In the genomic region with DNA sequence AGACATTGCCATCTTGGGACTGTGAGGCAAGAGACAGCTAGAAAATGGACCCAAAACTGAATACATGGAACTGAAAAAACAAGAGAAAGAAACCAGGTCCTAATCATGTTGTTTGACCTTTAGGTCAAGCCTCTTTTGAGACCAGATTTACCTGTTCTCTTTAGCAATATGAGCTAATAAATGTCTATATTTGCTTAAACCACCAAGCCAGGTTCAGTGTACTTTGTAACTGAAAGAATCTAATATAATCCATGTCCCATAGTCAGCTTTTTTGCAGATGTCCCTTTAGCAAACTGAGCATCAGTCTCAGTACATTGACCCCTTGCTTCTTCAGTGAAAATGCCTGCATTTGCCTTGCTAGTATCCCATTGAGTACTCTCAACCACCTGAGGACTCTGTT, we compare ENCODE assay signal across 17 cellular contexts.
DNase-seq lines count a peak whose midpoint lies in the region; ATAC-seq and TF ChIP-seq lines count a peak whose summit lies in the region.
"Had no signal": no experiment of that assay in that cellular context is flagged by ENCODE, and none has a peak within 500 bp of the region (broad histone marks: within the 10 kb centered on the region; RNA-seq: fewer than 3 reads in every experiment).

No MANE protein-coding gene starts in this region.

- H3K27ac ChIP-seq in right lobe of liver (no peak overlapping the region), tibial nerve (no peak overlapping the region)
- H3K27ac ChIP-seq: 22Rv1, A549, C4-2B, GM23248 had no signal

- peaks cover 0 to 8% (median 0%) of the 10 kb centered on the region in 4 donors for H3K4me1 ChIP-seq in right lobe of liver
- H3K4me1 ChIP-seq in tibial nerve: no peaks in the 10 kb centered on the region
- H3K4me1 ChIP-seq: A549, Caco-2, HAP-1 had no signal

- H3K27me3 ChIP-seq in right lobe of liver: no peaks in the 10 kb centered on the region
- H3K27me3 ChIP-seq in tibial nerve: no peaks in the 10 kb centered on the region

- H3K9me3 ChIP-seq in right lobe of liver (no peaks in the 10 kb centered on the region), tibial nerve (no peaks in the 10 kb centered on the region)
- H3K9me3 ChIP-seq: A549, Caco-2, HAP-1 had no signal

- peak; percentile 55 for DNase-seq in DMS53 (lab: John Stamatoyannopoulos, UW)
- no peak for DNase-seq in DMS53 treated with DMSO at 0.1 percent for 48 hours (lab: John Stamatoyannopoulos, UW; ENCODE audit: unreplicated experiment)
- peak; percentile 28 for DNase-seq in epithelial cell of esophagus (ENCODE audit: low read depth)
- no peak for DNase-seq in right lobe of liver
- no peak for DNase-seq in Right ventricle myocardium inferior (ENCODE audit: missing footprints)
- no peak for DNase-seq in tibial nerve (ENCODE audit: low spot score in 2 of 2)
- no peak for DNase-seq in stimulated activated CD4-positive, alpha-beta T cell treated with anti-CD3 and anti-CD28 coated beads, Interleukin-2, amount 100 ng/mL, for 48 hours
- DNase-seq: AML-193; CD4-positive, alpha-beta T cell; DMS79 treated with DMSO at 0.1 percent for 48 hours; GF-D8; GM23248 had no signal

- ATAC-seq in right lobe of liver (peak; percentile 85 to 90 (median 86)), Right ventricle myocardium inferior (no peak)
- ATAC-seq: A549 had no signal

- no peak for TF ChIP-seq EP300 in tibial nerve (IDR thresholded peaks at IDR 0.05)

- H3K4me3 ChIP-seq in epithelial cell of esophagus (ENCODE audit: low read length): no peak overlapping the region
- H3K4me3 ChIP-seq in right lobe of liver: no peak overlapping the region
- H3K4me3 ChIP-seq in tibial nerve: no peak overlapping the region
- H3K4me3 ChIP-seq: A549, GM23248, HAP-1 had no signal

- no peak for TF ChIP-seq CTCF in epithelial cell of esophagus (IDR thresholded peaks at IDR 0.05; ENCODE audit: insufficient read depth, low read depth, low read length, missing control alignments)
- no peak for TF ChIP-seq CTCF in right lobe of liver (IDR thresholded peaks at IDR 0.05)
- TF ChIP-seq CTCF in tibial nerve (IDR thresholded peaks at IDR 0.05): no peak

- intact Hi-C loops in right lobe of liver (cut with DNase I): no loop called here
- intact Hi-C loops in Right ventricle myocardium inferior (cut with DNase I): no loop called here

- H3K36me3 ChIP-seq in right lobe of liver: no peaks in the 10 kb centered on the region
- H3K36me3 ChIP-seq in tibial nerve: no peaks in the 10 kb centered on the region
- H3K36me3 ChIP-seq: HAP-1 had no signal

- TF ChIP-seq POLR2A in right lobe of liver (IDR thresholded peaks at IDR 0.05) (no peak), tibial nerve (IDR thresholded peaks at IDR 0.05) (no peak)

Comparison
In these comparisons a context has a peak if more than half of its experiments do, and no peak if none do; other contexts are left out.
1. DNase-seq: peak in DMS53 (single experiment) and epithelial cell of esophagus (single experiment); none in DMS53 treated with DMSO at 0.1 percent for 48 hours (single experiment), right lobe of liver (0 of 3), Right ventricle myocardium inferior (single experiment), tibial nerve (0 of 2) and stimulated activated CD4-positive, alpha-beta T cell treated with anti-CD3 and anti-CD28 coated beads, Interleukin-2, amount 100 ng/mL, for 48 hours (0 of 2).